Comparison of ENCODE assay signal across 23 cellular contexts in the genomic region with DNA sequence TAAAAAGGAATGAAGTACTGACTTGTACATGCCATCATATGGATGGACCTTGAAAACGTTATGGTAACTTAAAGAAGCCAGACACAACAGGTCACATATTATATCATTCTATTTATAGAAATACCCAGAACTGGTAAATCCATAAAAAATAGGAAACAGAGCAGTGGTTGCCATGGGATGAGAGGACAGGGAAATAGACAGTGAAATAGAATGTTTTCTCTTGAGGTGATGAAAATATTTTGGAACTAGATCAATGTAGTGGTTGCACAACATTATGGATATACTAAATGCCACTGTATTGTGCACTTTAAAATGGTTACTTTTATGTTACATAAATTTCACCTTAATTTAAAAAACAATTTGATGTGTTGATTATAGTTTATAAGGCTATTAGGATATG.
DNase-seq lines count a peak whose midpoint lies in the region; ATAC-seq and TF ChIP-seq lines count a peak whose summit lies in the region.
"Had no signal": no experiment of that assay in that cellular context is flagged by ENCODE, and none has a peak within 500 bp of the region (broad histone marks: within the 10 kb centered on the region; RNA-seq: fewer than 3 reads in every experiment).

No MANE protein-coding gene starts in this region.

- no peak overlapping the region for H3K4me3 Mint-ChIP-seq in activated T-helper 2 cell treated with anti-CD3 and anti-CD28 coated beads, Interferon-gamma antibody, Interleukin-2, Interleukin-4, amounts not matched to agents 10 μg/mL and 5 μg/mL and 100 μg/mL, durations not matched to agents 14 hours and 24 hours and 36 hours (ENCODE audit: low read depth)
- H3K4me3 Mint-ChIP-seq: CD14-positive monocyte; CD4-positive, alpha-beta memory T cell; CD4-positive, CD25-positive, alpha-beta regulatory T cell; CD8-positive, alpha-beta memory T cell had no signal

- H3K27me3 ChIP-seq in thyroid gland, result no peaks in the 10 kb centered on the region
- H3K27me3 ChIP-seq: BE2C, BLaER1 had no signal

- H3K4me3 ChIP-seq in choroid plexus epithelial cell (ENCODE audit: low read depth, low read length), result no peak overlapping the region
- H3K4me3 ChIP-seq in fibroblast of pulmonary artery (replicated peaks; ENCODE audit: low read depth, low read length), result no peak overlapping the region
- no peak overlapping the region for H3K4me3 ChIP-seq in thyroid gland (replicated peaks in 1 of 3)
- H3K4me3 ChIP-seq: BLaER1, GM12878 had no signal

- H3K4me1 ChIP-seq in thyroid gland, result no peaks in the 10 kb centered on the region
- H3K4me1 ChIP-seq: BE2C, BLaER1 had no signal

- no peak for TF ChIP-seq CTCF in choroid plexus epithelial cell (conservative IDR thresholded peaks at IDR 0.05; ENCODE audit: low read depth, low read length)
- no peak for TF ChIP-seq CTCF in fibroblast of pulmonary artery (IDR thresholded peaks at IDR 0.05; ENCODE audit: low read length, missing control alignments)
- no peak for TF ChIP-seq CTCF in thyroid gland (IDR thresholded peaks at IDR 0.05)

- DNase-seq in choroid plexus epithelial cell (ENCODE audit: low read depth) (peak; percentile 23), fibroblast of pulmonary artery (ENCODE audit: low read depth) (peak; percentile 49), thyroid gland (no peak)
- DNase-seq in activated T-helper 2 cell treated with anti-CD3 and anti-CD28 coated beads, Interferon-gamma antibody, Interleukin-2, Interleukin-4, amounts not matched to agents 10 μg/mL and 5 μg/mL and 100 μg/mL, durations not matched to agents 14 hours and 24 hours and 36 hours (ENCODE audit: low spot score), result no peak
- DNase-seq: 8988T; ACHN; BE2C; C1 segment of cervical spinal cord; CD4-positive, alpha-beta memory T cell; CD4-positive, CD25-positive, alpha-beta regulatory T cell; CD8-positive, alpha-beta memory T cell; COR-L47; DMS 273 treated with DMSO at 0.1 percent for 48 hours; DMS153; DMS53; DMS79; DND-41; EL; GDM1 had no signal

- no peak for ATAC-seq in GM21423 (IDR thresholded peaks at IDR 0.05; ENCODE audit: unreplicated experiment)
- ATAC-seq: GM12878 had no signal

- no peaks in the 10 kb centered on the region for H3K27me3 Mint-ChIP-seq in activated T-helper 2 cell treated with anti-CD3 and anti-CD28 coated beads, Interferon-gamma antibody, Interleukin-2, Interleukin-4, amounts not matched to agents 10 μg/mL and 5 μg/mL and 100 μg/mL, durations not matched to agents 14 hours and 24 hours and 36 hours (ENCODE audit: low read depth)
- H3K27me3 Mint-ChIP-seq: CD4-positive, alpha-beta memory T cell; CD4-positive, CD25-positive, alpha-beta regulatory T cell; CD8-positive, alpha-beta memory T cell had no signal

- H3K4me1 Mint-ChIP-seq in activated T-helper 2 cell treated with anti-CD3 and anti-CD28 coated beads, Interferon-gamma antibody, Interleukin-2, Interleukin-4, amounts not matched to agents 10 μg/mL and 5 μg/mL and 100 μg/mL, durations not matched to agents 14 hours and 24 hours and 36 hours (ENCODE audit: low read depth), result no peaks in the 10 kb centered on the region
- H3K4me1 Mint-ChIP-seq: CD14-positive monocyte; CD4-positive, alpha-beta memory T cell; CD4-positive, CD25-positive, alpha-beta regulatory T cell; CD8-positive, alpha-beta memory T cell had no signal

- no peaks in the 10 kb centered on the region for H3K36me3 ChIP-seq in thyroid gland
- H3K36me3 ChIP-seq: BE2C, BLaER1 had no signal

- H3K27ac ChIP-seq in thyroid gland, result no peak overlapping the region
- H3K27ac ChIP-seq: BLaER1 had no signal

- no peak for TF ChIP-seq POLR2A in thyroid gland (IDR thresholded peaks at IDR 0.05)

- no peaks in the 10 kb centered on the region for H3K9me3 Mint-ChIP-seq in activated T-helper 2 cell treated with anti-CD3 and anti-CD28 coated beads, Interferon-gamma antibody, Interleukin-2, Interleukin-4, amounts not matched to agents 10 μg/mL and 5 μg/mL and 100 μg/mL, durations not matched to agents 14 hours and 24 hours and 36 hours

- intact Hi-C loops in activated T-helper 2 cell treated with anti-CD3 and anti-CD28 coated beads, Interferon-gamma antibody, Interleukin-2, Interleukin-4, amounts not matched to agents 10 μg/mL and 5 μg/mL and 100 μg/mL, durations not matched to agents 14 hours and 24 hours and 36 hours (cut with micrococcal nuclease), result no loop called here
- intact Hi-C loops in thyroid gland (cut with DNase I), result no loop called here

- H3K36me3 Mint-ChIP-seq in activated T-helper 2 cell treated with anti-CD3 and anti-CD28 coated beads, Interferon-gamma antibody, Interleukin-2, Interleukin-4, amounts not matched to agents 10 μg/mL and 5 μg/mL and 100 μg/mL, durations not matched to agents 14 hours and 24 hours and 36 hours (ENCODE audit: low read depth), result no peaks in the 10 kb centered on the region
- H3K36me3 Mint-ChIP-seq: CD14-positive monocyte; CD4-positive, alpha-beta memory T cell; CD4-positive, CD25-positive, alpha-beta regulatory T cell; CD8-positive, alpha-beta memory T cell had no signal

- H3K27ac Mint-ChIP-seq in activated T-helper 2 cell treated with anti-CD3 and anti-CD28 coated beads, Interferon-gamma antibody, Interleukin-2, Interleukin-4, amounts not matched to agents 10 μg/mL and 5 μg/mL and 100 μg/mL, durations not matched to agents 14 hours and 24 hours and 36 hours, result no peak overlapping the region
- H3K27ac Mint-ChIP-seq: CD14-positive monocyte; CD4-positive, alpha-beta memory T cell; CD4-positive, CD25-positive, alpha-beta regulatory T cell; CD8-positive, alpha-beta memory T cell had no signal

- WGBS in thyroid gland, 2 donors, result 68 to 69% methylated on average over 1 of the region's 1 CpG

- no peaks in the 10 kb centered on the region for H3K9me3 ChIP-seq in thyroid gland

Comparison
In these comparisons a context has a peak if more than half of its experiments do, and no peak if none do; other contexts are left out.
1. DNase-seq: peak in choroid plexus epithelial cell (single experiment) and fibroblast of pulmonary artery (single experiment); none in activated T-helper 2 cell treated with anti-CD3 and anti-CD28 coated beads, Interferon-gamma antibody, Interleukin-2, Interleukin-4, amounts not matched to agents 10 μg/mL and 5 μg/mL and 100 μg/mL, durations not matched to agents 14 hours and 24 hours and 36 hours (single experiment) and thyroid gland (0 of 2).